ENCODE assay signal across 13 cellular contexts in genomic region chr11:1516273-1517067, GRCh38. TPM values are rescaled to one million over a fixed set of nuclear protein-coding genes. Genes with fewer than 3 reads are reported as not detected.
DNase-seq lines count a peak whose midpoint lies in the region; ATAC-seq, FAIRE-seq and TF ChIP-seq lines count a peak whose summit lies in the region.
"Had no signal": no experiment of that assay in that cellular context is flagged by ENCODE, and none has a peak within 500 bp of the region (broad histone marks: within the 10 kb centered on the region; RNA-seq: fewer than 3 reads in every experiment).

No MANE protein-coding gene starts in this region.

- intact Hi-C loops in lower lobe of right lung (cut with DNase I), result no loop called here
- intact Hi-C loops in lower leg skin (cut with DNase I; ENCODE audit: low total_unique reads), result loop anchor here (10.0 kb wide), 2 partner anchors 62 to 312 kb away; no protein-coding TSS in a partner anchor

- no peak overlapping the region for H3K27ac ChIP-seq in lower lobe of right lung
- H3K27ac ChIP-seq: psoas muscle had no signal

- TF ChIP-seq POLR2A in H54 (IDR thresholded peaks at IDR 0.05; ENCODE audit: low read depth, low read length) (no peak), lower leg skin (IDR thresholded peaks at IDR 0.05) (no peak)

- CTCF ChIA-PET in BJ (lab: Yijun Ruan, JAX), result interaction anchor here (0.7 to 3.0 kb wide), 17 partner anchors 9 to 400 kb away, joined by 3 to 36 read pairs (median 5); no protein-coding TSS in a partner anchor

- H3K4me3 ChIP-seq in BJ (ENCODE audit: low read depth, low read length) (no peak overlapping the region), lower lobe of right lung (no peak overlapping the region), lower leg skin (ENCODE audit: low read depth, poor library complexity, severe bottlenecking) (no peak overlapping the region)
- H3K4me3 ChIP-seq: psoas muscle had no signal

- H3K36me3 ChIP-seq in BJ (ENCODE audit: control insufficient read depth, insufficient read depth, low read length) (no peaks in the 10 kb centered on the region; the same call in 1 of the 2 replicates), lower lobe of right lung (peaks cover 5% of the 10 kb centered on the region)

- WGBS in lower leg skin, 2 donors, result 77 to 79% methylated on average over 19 of the region's 19 CpGs

- H3K27me3 ChIP-seq in BJ (ENCODE audit: control insufficient read depth, insufficient read depth, low read length), result no peaks in the 10 kb centered on the region
- no peaks in the 10 kb centered on the region for H3K27me3 ChIP-seq in lower lobe of right lung (ENCODE audit: low read depth)

- TF ChIP-seq CTCF in BJ (IDR thresholded peaks at IDR 0.05; ENCODE audit: insufficient read depth, low read depth, low read length) (peak; percentile 23; the same call in 1 of the 2 replicates), lower lobe of right lung (IDR thresholded peaks at IDR 0.05) (no peak), lower leg skin (IDR thresholded peaks at IDR 0.05) (no peak)

- peaks cover 78% of the 10 kb centered on the region for H3K4me1 ChIP-seq in lower lobe of right lung

- POLR2A ChIA-PET in BJ (lab: Charles Lee), result no interaction called here

- ATAC-seq in lower lobe of right lung, result no peak

- DNase-seq in BJ (ENCODE audit: low read depth) (peak; percentile 57), H54 (ENCODE audit: insufficient read length, low spot score) (peak; percentile 98), amniotic stem cell (lab: John Stamatoyannopoulos, UW) (peak; percentile 17), lower lobe of right lung (peak; percentile 30), UCSD-AML1 (lab: John Stamatoyannopoulos, UW; ENCODE audit: unreplicated experiment) (no peak), SW 1271 (lab: John Stamatoyannopoulos, UW) (no peak), NCI-H1105 treated with DMSO at 0.1 percent for 48 hours (lab: John Stamatoyannopoulos, UW) (no peak), lower leg skin (ENCODE audit: low spot score in 2 of 2) (no peak)
- DNase-seq: activated CD8-positive, alpha-beta memory T cell treated with anti-CD3 and anti-CD28 coated beads, Interleukin-2, amount 50 U/mL, for 48 hours; DMS79 treated with DMSO at 0.1 percent for 48 hours; NCI-H2171 treated with DMSO at 0.1 percent for 48 hours had no signal

- peak; percentile 41 for FAIRE-seq in H54 (lab: Jason Lieb, UNC)
- FAIRE-seq: GM18507 had no signal

- no peaks in the 10 kb centered on the region for H3K9me3 ChIP-seq in lower lobe of right lung
- H3K9me3 ChIP-seq: psoas muscle had no signal

RNA-seq across cellular contexts. Expression of gene MOB2, which starts 29.9 kb away (rescaled TPM):
- 36.0 and 61.3 TPM in 2 replicates for polyA plus RNA-seq in BJ (2011; rRNA removed)
- 28.2 and 54.7 TPM in 2 replicates for polyA minus RNA-seq in BJ (2011; rRNA and poly(A)+ RNA removed)
- 50.4 TPM for total RNA-seq in lower lobe of right lung
- total RNA-seq in lower leg skin, result 100 to 1,000 TPM in 1 of 4 donors, 10 to 100 TPM in 3; 84.8 to 126 (median 93.8) TPM

RNA-seq across cellular contexts. Expression of gene DUSP8, which starts 55.6 kb away (rescaled TPM):
- 1.9 and 3.4 TPM in 2 replicates for polyA plus RNA-seq in BJ (2011; rRNA removed)
- polyA minus RNA-seq in BJ (2011; rRNA and poly(A)+ RNA removed), result 3.0 and 3.7 TPM in 2 replicates
- 8.9 TPM for total RNA-seq in lower lobe of right lung
- 10 to 100 TPM in 1 of 4 donors, 1 to 10 TPM in 3; 4.0 to 11.6 (median 5.9) TPM for total RNA-seq in lower leg skin

Comparison
In these comparisons a context has a peak if more than half of its experiments do, and no peak if none do; other contexts are left out.
1. DNase-seq: peak in BJ (single experiment), H54 (single experiment), amniotic stem cell (single experiment) and lower lobe of right lung (single experiment); none in UCSD-AML1 (single experiment), SW 1271 (0 of 2), NCI-H1105 treated with DMSO at 0.1 percent for 48 hours (single experiment) and lower leg skin (0 of 2).